In the genomic region with DNA sequence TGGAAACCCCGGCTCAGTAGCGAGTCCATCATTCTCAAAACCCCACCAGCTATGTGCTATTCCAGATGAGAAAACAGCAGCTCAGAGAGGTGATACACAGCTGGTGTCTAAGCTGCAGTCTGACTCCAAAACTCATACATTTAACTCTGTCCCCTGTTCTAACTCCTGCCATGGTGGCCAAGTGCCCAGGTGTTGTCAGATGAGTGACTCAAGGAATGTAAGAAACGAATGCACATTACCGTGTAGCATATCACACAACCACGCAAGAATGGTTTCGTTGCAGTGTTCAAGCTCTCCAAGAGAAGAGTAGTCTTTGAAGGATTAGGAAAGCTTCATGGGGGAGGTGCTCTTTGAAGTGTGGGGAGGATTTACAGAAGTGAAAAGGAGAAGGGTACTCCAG, we compare ENCODE assay signal across 28 cellular contexts. TPM values are rescaled to one million over a fixed set of nuclear protein-coding genes. Genes with fewer than 3 reads are reported as not detected.
"Had no signal": no experiment of that assay in that cellular context is flagged by ENCODE, and none has a peak within 500 bp of the region (broad histone marks: within the 10 kb centered on the region; RNA-seq: fewer than 3 reads in every experiment).

No MANE protein-coding gene starts in this region.

- H3K36me3 ChIP-seq: colonic mucosa, esophagus squamous epithelium, heart right ventricle, left ventricle myocardium inferior, lower lobe of right lung, sigmoid colon, thoracic aorta, transverse colon, upper lobe of right lung, uterus had no signal

- DNase-seq: colonic mucosa; effector CD8-positive, alpha-beta T cell; erythroblast; esophagus squamous epithelium; foreskin melanocyte; glutamatergic neuron; heart right ventricle; hippocampal formation; kidney glomerular epithelial cell; left colon; left ventricle myocardium inferior; lower lobe of right lung; natural killer cell; psoas muscle; right cardiac atrium; sigmoid colon; stimulated activated CD4-positive, alpha-beta T cell treated with anti-CD3 and anti-CD28 coated beads, Interleukin-4, amount 100 ng/mL, for 4 hours; stimulated activated naive CD8-positive, alpha-beta T cell treated with anti-CD3 and anti-CD28 coated beads, Interleukin-15, Interleukin-2, amounts not matched to agents 100 U/mL and 50 U/mL, for 24 hours; substantia nigra; transverse colon; upper lobe of right lung; uterus had no signal

- H3K4me3 ChIP-seq: colonic mucosa, esophagus squamous epithelium, heart right ventricle, left ventricle myocardium inferior, lower lobe of right lung, psoas muscle, sigmoid colon, thoracic aorta, transverse colon, upper lobe of right lung, uterus had no signal

- H3K4me1 ChIP-seq: colonic mucosa, psoas muscle, uterus had no signal

- H3K27ac ChIP-seq: colonic mucosa, esophagus squamous epithelium, heart right ventricle, left ventricle myocardium inferior, lower lobe of right lung, psoas muscle, sigmoid colon, thoracic aorta, transverse colon, upper lobe of right lung, uterus had no signal

- H3K9me3 ChIP-seq: colonic mucosa, esophagus squamous epithelium, heart right ventricle, left ventricle myocardium inferior, lower lobe of right lung, psoas muscle, sigmoid colon, thoracic aorta, transverse colon, upper lobe of right lung, uterus had no signal

- H3K9me3 Mint-ChIP-seq: dendritic cell treated with granulocyte-macrophage colony-stimulating factor and Interleukin-4, amounts not matched to agents 40 ng/mL and 50 ng/mL, for 4 days; natural killer cell; neural crest cell; stimulated activated memory B cell treated with anti-CD40 and anti-IgM and Interleukin-4, amounts not matched to agents 10 μg/mL and 1 μg/mL and 100 μg/mL, for 72 hours had no signal

- H3K27me3 ChIP-seq: colonic mucosa, esophagus squamous epithelium, heart right ventricle, sigmoid colon, transverse colon, upper lobe of right lung, uterus had no signal

- H3K36me3 Mint-ChIP-seq: natural killer cell; stimulated activated memory B cell treated with anti-CD40 and anti-IgM and Interleukin-4, amounts not matched to agents 10 μg/mL and 1 μg/mL and 100 μg/mL, for 72 hours had no signal

- H3K27ac Mint-ChIP-seq: dendritic cell treated with granulocyte-macrophage colony-stimulating factor and Interleukin-4, amounts not matched to agents 40 ng/mL and 50 ng/mL, for 4 days; natural killer cell; stimulated activated memory B cell treated with anti-CD40 and anti-IgM and Interleukin-4, amounts not matched to agents 10 μg/mL and 1 μg/mL and 100 μg/mL, for 72 hours had no signal

- H3K27me3 Mint-ChIP-seq: dendritic cell treated with granulocyte-macrophage colony-stimulating factor and Interleukin-4, amounts not matched to agents 40 ng/mL and 50 ng/mL, for 4 days had no signal

- H3K4me3 Mint-ChIP-seq: dendritic cell treated with granulocyte-macrophage colony-stimulating factor and Interleukin-4, amounts not matched to agents 40 ng/mL and 50 ng/mL, for 4 days; natural killer cell; neural crest cell; stimulated activated memory B cell treated with anti-CD40 and anti-IgM and Interleukin-4, amounts not matched to agents 10 μg/mL and 1 μg/mL and 100 μg/mL, for 72 hours had no signal

- ATAC-seq: heart right ventricle; left colon; lower lobe of right lung; natural killer cell; psoas muscle; right cardiac atrium; stimulated activated memory B cell treated with anti-CD40 and anti-IgM and Interleukin-4, amounts not matched to agents 10 μg/mL and 1 μg/mL and 100 μg/mL, for 72 hours; stimulated activated naive CD8-positive, alpha-beta T cell treated with anti-CD3 and anti-CD28 coated beads, Interleukin-15, Interleukin-2, amounts not matched to agents 100 U/mL and 50 U/mL, for 24 hours; upper lobe of right lung had no signal

RNA-seq across cellular contexts. Expression of gene SMPDL3B, which starts 20.3 kb away (rescaled TPM):
- total RNA-seq: left ventricle myocardium inferior, neural crest cell, osteocyte, psoas muscle, skeletal muscle tissue, thoracic aorta had no signal
